Comparison of ENCODE assay signal across 1 cellular context in the genomic region with DNA sequence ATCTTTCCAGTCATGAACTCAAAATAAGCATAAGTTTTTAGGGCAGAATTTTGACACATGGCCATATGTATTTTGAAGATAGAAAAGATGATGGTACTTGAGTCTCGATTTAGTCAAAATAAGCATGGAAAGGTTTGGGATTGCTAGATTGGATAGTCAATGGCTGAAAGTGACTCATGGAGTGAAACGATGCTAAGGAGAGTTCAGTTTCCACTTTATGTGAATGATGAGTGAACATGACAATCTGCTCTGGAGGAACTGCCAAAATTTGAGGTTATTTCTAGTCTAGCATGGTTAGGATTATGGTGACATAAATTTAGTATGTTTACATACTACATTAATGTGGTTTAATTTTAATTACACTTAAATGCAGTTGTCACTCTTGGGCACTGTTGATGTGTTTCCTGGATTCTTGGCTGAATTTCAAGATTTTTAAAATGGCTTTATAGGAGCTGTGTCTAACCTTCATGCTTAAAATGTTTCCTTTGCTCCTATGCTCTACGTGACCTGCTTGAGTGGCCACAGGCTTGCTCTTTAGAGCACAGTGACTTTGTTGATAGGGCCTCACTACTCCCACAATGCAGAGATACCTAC.
TF ChIP-seq lines count a peak whose summit lies in the region.

No MANE protein-coding gene starts in this region.

TF ChIP-seq in IMR-90, 13 proteins besides CTCF, POLR2A, EP300 and RAD21 (continued from another document):
- TF ChIP-seq, protein P1, sequence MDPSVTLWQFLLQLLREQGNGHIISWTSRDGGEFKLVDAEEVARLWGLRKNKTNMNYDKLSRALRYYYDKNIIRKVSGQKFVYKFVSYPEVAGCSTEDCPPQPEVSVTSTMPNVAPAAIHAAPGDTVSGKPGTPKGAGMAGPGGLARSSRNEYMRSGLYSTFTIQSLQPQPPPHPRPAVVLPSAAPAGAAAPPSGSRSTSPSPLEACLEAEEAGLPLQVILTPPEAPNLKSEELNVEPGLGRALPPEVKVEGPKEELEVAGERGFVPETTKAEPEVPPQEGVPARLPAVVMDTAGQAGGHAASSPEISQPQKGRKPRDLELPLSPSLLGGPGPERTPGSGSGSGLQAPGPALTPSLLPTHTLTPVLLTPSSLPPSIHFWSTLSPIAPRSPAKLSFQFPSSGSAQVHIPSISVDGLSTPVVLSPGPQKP (IDR thresholded peaks at IDR 0.05; ENCODE audit: borderline replicate concordance, low read depth, low read length), result no peak
- no peak for TF ChIP-seq RCOR1 (IDR thresholded peaks at IDR 0.05; ENCODE audit: insufficient replicate concordance, low read length)
- TF ChIP-seq MAFK (IDR thresholded peaks at IDR 0.05; ENCODE audit: low read depth, low read length), result no peak
- TF ChIP-seq FOS (IDR thresholded peaks at IDR 0.05; ENCODE audit: low read depth, low read length), result no peak
- no peak for TF ChIP-seq CHD1 (IDR thresholded peaks at IDR 0.05; ENCODE audit: low read depth, low read length)
- TF ChIP-seq MXI1 (IDR thresholded peaks at IDR 0.05; ENCODE audit: borderline replicate concordance, low read depth, low read length), result no peak
- TF ChIP-seq, protein P2, sequence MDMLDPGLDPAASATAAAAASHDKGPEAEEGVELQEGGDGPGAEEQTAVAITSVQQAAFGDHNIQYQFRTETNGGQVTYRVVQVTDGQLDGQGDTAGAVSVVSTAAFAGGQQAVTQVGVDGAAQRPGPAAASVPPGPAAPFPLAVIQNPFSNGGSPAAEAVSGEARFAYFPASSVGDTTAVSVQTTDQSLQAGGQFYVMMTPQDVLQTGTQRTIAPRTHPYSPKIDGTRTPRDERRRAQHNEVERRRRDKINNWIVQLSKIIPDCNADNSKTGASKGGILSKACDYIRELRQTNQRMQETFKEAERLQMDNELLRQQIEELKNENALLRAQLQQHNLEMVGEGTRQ (IDR thresholded peaks at IDR 0.05; ENCODE audit: low read depth, low read length), result no peak
- TF ChIP-seq NFE2L2 (IDR thresholded peaks at IDR 0.05; ENCODE audit: low read depth, low read length), result no peak
- TF ChIP-seq RFX5 (IDR thresholded peaks at IDR 0.05; ENCODE audit: low read depth, low read length), result no peak
- no peak for TF ChIP-seq MAZ (IDR thresholded peaks at IDR 0.05; ENCODE audit: borderline replicate concordance, low read depth, low read length)
- no peak for TF ChIP-seq CEBPB (IDR thresholded peaks at IDR 0.05; ENCODE audit: low read depth, low read length)
- TF ChIP-seq BHLHE40 (IDR thresholded peaks at IDR 0.05; ENCODE audit: low read depth, low read length), result no peak
TF ChIP-seq in IMR-90: peak in this region for 0.
